1 cellular context compared by ENCODE assay signal in genomic region chr16:50474138-50474537, GRCh38.
TF ChIP-seq lines count a peak whose summit lies in the region.

No MANE protein-coding gene starts in this region.

TF ChIP-seq in GM12878, 131 proteins besides CTCF, POLR2A, EP300 and RAD21 (continued from another document):
- TF ChIP-seq ZBTB11 (CRISPR knock-in tag; IDR thresholded peaks at IDR 0.05) (no peak), BCLAF1 (IDR thresholded peaks at IDR 0.05) (no peak), TCF12 (IDR thresholded peaks at IDR 0.05; ENCODE audit: low read depth, low read length) (no peak), USF2 (IDR thresholded peaks at IDR 0.05; ENCODE audit: borderline replicate concordance, low read depth, low read length) (no peak), BRCA1 (IDR thresholded peaks at IDR 0.05; ENCODE audit: low read depth, low read length) (no peak), BHLHE40 (IDR thresholded peaks at IDR 0.05; ENCODE audit: borderline replicate concordance in 1 of 2, low read depth in 2 of 2, low read length in 1 of 2) (no peak), RUNX3 (IDR thresholded peaks at IDR 0.05; ENCODE audit: low read length) (no peak), ZSCAN29 (IDR thresholded peaks at IDR 0.05) (no peak), TAF1 (IDR thresholded peaks at IDR 0.05; ENCODE audit: borderline replicate concordance, low read depth, low read length) (no peak)
